9 cellular contexts compared by ENCODE assay signal in genomic region chr3:184636774-184637316, GRCh38.
DNase-seq lines count a peak whose midpoint lies in the region; ATAC-seq, FAIRE-seq and TF ChIP-seq lines count a peak whose summit lies in the region.
"Had no signal": no experiment of that assay in that cellular context is flagged by ENCODE, and none has a peak within 500 bp of the region (broad histone marks: within the 10 kb centered on the region; RNA-seq: fewer than 3 reads in every experiment).

No MANE protein-coding gene starts in this region.

- no peak overlapping the region for H3K27ac ChIP-seq in AG04450 (ENCODE audit: low read depth, low read length)

- H3K27me3 Mint-ChIP-seq in activated T-cell treated with anti-CD3 and anti-CD28 coated beads, Interleukin-2, amount 50 U/mL, for 4 hours (ENCODE audit: low read depth): no peaks in the 10 kb centered on the region

- H3K27me3 ChIP-seq in AG04450 (ENCODE audit: control insufficient read depth, insufficient read depth, low read length): peaks cover 8% of the 10 kb centered on the region

- no peaks in the 10 kb centered on the region; the same call in 1 of the 2 replicates for H3K9me3 ChIP-seq in AG04450 (ENCODE audit: control insufficient read depth, insufficient read depth, low read length)

- no peak for TF ChIP-seq POLR2A in GM12891 (IDR thresholded peaks at IDR 0.05; ENCODE audit: low read depth, low read length)

- POLR2A ChIA-PET in AG04450 (lab: Yijun Ruan, JAX): interaction anchor here (0.8 to 2.2 kb wide), 9 partner anchors 11 to 137 kb away, joined by 3 to 15 read pairs (median 3); partner anchors contain the start of gene EPHB3

- no peak for TF ChIP-seq CTCF in AG04450 (IDR thresholded peaks at IDR 0.05; ENCODE audit: low read depth, low read length)

- no peak overlapping the region for H3K4me3 Mint-ChIP-seq in activated T-cell treated with anti-CD3 and anti-CD28 coated beads, Interleukin-2, amount 50 U/mL, for 4 hours
- H3K4me3 Mint-ChIP-seq: central memory CD8-positive, alpha-beta T cell had no signal

- DNase-seq in AG04450 (ENCODE audit: low read depth, low spot score): peak; percentile 36
- DNase-seq in Jurkat, Clone E6-1 (ENCODE audit: low read depth, low spot score): peak; percentile 71
- no peak for DNase-seq in activated T-cell treated with anti-CD3 and anti-CD28 coated beads, Interleukin-2, amount 50 U/mL, for 4 hours
- peak; percentile 98 for DNase-seq in islet precursor cell
- no peak for DNase-seq in HUDEP-2 (lab: John Stamatoyannopoulos, UW; ENCODE audit: unreplicated experiment in 76 of 76)
- no peak for DNase-seq in NCI-H1092 (lab: John Stamatoyannopoulos, UW)
- no peak for DNase-seq in effector CD8-positive, alpha-beta T cell (lab: John Stamatoyannopoulos, UW)
- no peak for DNase-seq in GM12891 (ENCODE audit: insufficient read length, low spot score)

- FAIRE-seq in GM12891 (lab: Jason Lieb, UNC): no peak

- peak; percentile 79 to 89 for ATAC-seq in activated T-cell treated with anti-CD3 and anti-CD28 coated beads, Interleukin-2, amount 50 U/mL, for 4 hours

- H3K36me3 Mint-ChIP-seq in activated T-cell treated with anti-CD3 and anti-CD28 coated beads, Interleukin-2, amount 50 U/mL, for 4 hours (ENCODE audit: insufficient read depth): no peaks in the 10 kb centered on the region

- peaks cover 6% of the 10 kb centered on the region for H3K4me1 Mint-ChIP-seq in activated T-cell treated with anti-CD3 and anti-CD28 coated beads, Interleukin-2, amount 50 U/mL, for 4 hours (ENCODE audit: low read depth)
- H3K4me1 Mint-ChIP-seq: central memory CD8-positive, alpha-beta T cell had no signal

- no peak overlapping the region for H3K4me3 ChIP-seq in AG04450 (ENCODE audit: low read depth, low read length)
- no peak overlapping the region for H3K4me3 ChIP-seq in Jurkat, Clone E6-1 (ENCODE audit: low read length)

- CTCF ChIA-PET in AG04450 (lab: Charles Lee): interaction anchor here (1.7 kb wide), 1 partner anchor 75 kb away, joined by 4 read pairs; the partner anchor contains the start of gene EPHB3

- H3K9me3 Mint-ChIP-seq in activated T-cell treated with anti-CD3 and anti-CD28 coated beads, Interleukin-2, amount 50 U/mL, for 4 hours: no peaks in the 10 kb centered on the region
- H3K9me3 Mint-ChIP-seq: central memory CD8-positive, alpha-beta T cell had no signal

TF ChIP-seq in GM12891, 5 proteins besides CTCF, POLR2A, EP300 and RAD21:
- TF ChIP-seq PAX5 (IDR thresholded peaks at IDR 0.05; ENCODE audit: insufficient read depth, low read length, severe bottlenecking) (no peak), SPI1 (IDR thresholded peaks at IDR 0.05; ENCODE audit: low read depth, low read length) (no peak), TAF1 (IDR thresholded peaks at IDR 0.05; ENCODE audit: low read depth, low read length) (no peak), POU2F2 (IDR thresholded peaks at IDR 0.05; ENCODE audit: low read depth, low read length) (no peak), POLR2AphosphoS5 (IDR thresholded peaks at IDR 0.05; ENCODE audit: low read depth, low read length) (no peak)
TF ChIP-seq in GM12891: peak in this region for 0.

Comparison
In these comparisons a context has a peak if more than half of its experiments do, and no peak if none do; other contexts are left out.
1. DNase-seq: peak in AG04450 (single experiment), Jurkat, Clone E6-1 (single experiment) and islet precursor cell (single experiment); none in activated T-cell treated with anti-CD3 and anti-CD28 coated beads, Interleukin-2, amount 50 U/mL, for 4 hours (single experiment), HUDEP-2 (0 of 76), NCI-H1092 (single experiment), effector CD8-positive, alpha-beta T cell (single experiment) and GM12891 (single experiment).